Comparison of ENCODE assay signal across 16 cellular contexts in genomic region chr14:101508196-101508947, GRCh38. TPM values are rescaled to one million over a fixed set of nuclear protein-coding genes. Genes with fewer than 3 reads are reported as not detected.
"Had no signal": no experiment of that assay in that cellular context is flagged by ENCODE, and none has a peak within 500 bp of the region (broad histone marks: within the 10 kb centered on the region; RNA-seq: fewer than 3 reads in every experiment).

No MANE protein-coding gene starts in this region.

- H3K27me3 Mint-ChIP-seq: activated CD8-positive, alpha-beta memory T cell treated with anti-CD3 and anti-CD28 coated beads, Interleukin-2, amount 10 ng/mL, durations not matched to agents 7 days and 5 days; activated T-cell treated with anti-CD3 and anti-CD28 coated beads, Interleukin-2, amount 50 U/mL, for 24 hours had no signal

- H3K9me3 ChIP-seq: body of pancreas, pancreas, SJCRH30 had no signal

- H3K9me3 Mint-ChIP-seq: activated T-cell treated with anti-CD3 and anti-CD28 coated beads, Interleukin-2, amount 50 U/mL, for 24 hours; central memory CD8-positive, alpha-beta T cell; nephron progenitor cell; stimulated activated effector memory CD8-positive, alpha-beta T cell treated with anti-CD3 and anti-CD28 coated beads, Interleukin-12 subunit alpha, Interleukin-12 subunit beta, amount 100 ng/mL, for 72 hours had no signal

- DNase-seq: activated CD4-positive, alpha-beta T cell treated with anti-CD3 and anti-CD28 coated beads for 1 hour; activated CD4-positive, alpha-beta T cell treated with anti-CD3 and anti-CD28 coated beads, Interleukin-2, amount 50 U/mL, for 48 hours; activated CD8-positive, alpha-beta memory T cell treated with anti-CD3 and anti-CD28 coated beads, Interleukin-2, amount 10 ng/mL, durations not matched to agents 7 days and 5 days; activated T-cell treated with anti-CD3 and anti-CD28 coated beads, Interleukin-2, amount 50 U/mL, for 24 hours; nephron progenitor cell; SJCRH30; SW 1271 had no signal

- H3K4me1 Mint-ChIP-seq: activated CD8-positive, alpha-beta memory T cell treated with anti-CD3 and anti-CD28 coated beads, Interleukin-2, amount 10 ng/mL, durations not matched to agents 7 days and 5 days; central memory CD8-positive, alpha-beta T cell; memory B cell; stimulated activated effector memory CD8-positive, alpha-beta T cell treated with anti-CD3 and anti-CD28 coated beads, Interleukin-12 subunit alpha, Interleukin-12 subunit beta, amount 100 ng/mL, for 72 hours had no signal

- ATAC-seq: activated CD8-positive, alpha-beta memory T cell treated with anti-CD3 and anti-CD28 coated beads, Interleukin-2, amount 10 ng/mL, durations not matched to agents 7 days and 5 days; body of pancreas; pancreas; stimulated activated effector memory CD8-positive, alpha-beta T cell treated with anti-CD3 and anti-CD28 coated beads, Interleukin-12 subunit alpha, Interleukin-12 subunit beta, amount 100 ng/mL, for 72 hours had no signal

- H3K27me3 ChIP-seq: body of pancreas, pancreas, tibial nerve had no signal

- H3K36me3 ChIP-seq: pancreas, SJCRH30, tibial nerve had no signal

- H3K27ac Mint-ChIP-seq: activated CD8-positive, alpha-beta memory T cell treated with anti-CD3 and anti-CD28 coated beads, Interleukin-2, amount 10 ng/mL, durations not matched to agents 7 days and 5 days; activated T-cell treated with anti-CD3 and anti-CD28 coated beads, Interleukin-2, amount 50 U/mL, for 24 hours; dendritic cell treated with granulocyte-macrophage colony-stimulating factor and Interleukin-4, amounts not matched to agents 40 ng/mL and 50 ng/mL, for 4 days; memory B cell; nephron progenitor cell; stimulated activated effector memory CD8-positive, alpha-beta T cell treated with anti-CD3 and anti-CD28 coated beads, Interleukin-12 subunit alpha, Interleukin-12 subunit beta, amount 100 ng/mL, for 72 hours had no signal

- H3K36me3 Mint-ChIP-seq: activated CD8-positive, alpha-beta memory T cell treated with anti-CD3 and anti-CD28 coated beads, Interleukin-2, amount 10 ng/mL, durations not matched to agents 7 days and 5 days; stimulated activated effector memory CD8-positive, alpha-beta T cell treated with anti-CD3 and anti-CD28 coated beads, Interleukin-12 subunit alpha, Interleukin-12 subunit beta, amount 100 ng/mL, for 72 hours had no signal

- H3K4me3 Mint-ChIP-seq: activated CD8-positive, alpha-beta memory T cell treated with anti-CD3 and anti-CD28 coated beads, Interleukin-2, amount 10 ng/mL, durations not matched to agents 7 days and 5 days; activated T-cell treated with anti-CD3 and anti-CD28 coated beads, Interleukin-2, amount 50 U/mL, for 24 hours; central memory CD8-positive, alpha-beta T cell; dendritic cell treated with granulocyte-macrophage colony-stimulating factor and Interleukin-4, amounts not matched to agents 40 ng/mL and 50 ng/mL, for 4 days; memory B cell; nephron progenitor cell; stimulated activated effector memory CD8-positive, alpha-beta T cell treated with anti-CD3 and anti-CD28 coated beads, Interleukin-12 subunit alpha, Interleukin-12 subunit beta, amount 100 ng/mL, for 72 hours had no signal

- H3K27ac ChIP-seq: body of pancreas, pancreas, SJCRH30, tibial nerve had no signal

- H3K4me3 ChIP-seq: body of pancreas, pancreas, SJCRH30, smooth muscle cell, tibial nerve had no signal

- H3K4me1 ChIP-seq: body of pancreas, pancreas, SJCRH30, tibial nerve had no signal

RNA-seq across cellular contexts. Expression of gene DIO3, which starts 52.9 kb away (rescaled TPM):
- total RNA-seq: activated CD8-positive, alpha-beta memory T cell treated with anti-CD3 and anti-CD28 coated beads, Interleukin-2, amount 10 ng/mL, durations not matched to agents 7 days and 5 days; renal cortical epithelial cell; SJCRH30 had no signal
